In the genomic region with DNA sequence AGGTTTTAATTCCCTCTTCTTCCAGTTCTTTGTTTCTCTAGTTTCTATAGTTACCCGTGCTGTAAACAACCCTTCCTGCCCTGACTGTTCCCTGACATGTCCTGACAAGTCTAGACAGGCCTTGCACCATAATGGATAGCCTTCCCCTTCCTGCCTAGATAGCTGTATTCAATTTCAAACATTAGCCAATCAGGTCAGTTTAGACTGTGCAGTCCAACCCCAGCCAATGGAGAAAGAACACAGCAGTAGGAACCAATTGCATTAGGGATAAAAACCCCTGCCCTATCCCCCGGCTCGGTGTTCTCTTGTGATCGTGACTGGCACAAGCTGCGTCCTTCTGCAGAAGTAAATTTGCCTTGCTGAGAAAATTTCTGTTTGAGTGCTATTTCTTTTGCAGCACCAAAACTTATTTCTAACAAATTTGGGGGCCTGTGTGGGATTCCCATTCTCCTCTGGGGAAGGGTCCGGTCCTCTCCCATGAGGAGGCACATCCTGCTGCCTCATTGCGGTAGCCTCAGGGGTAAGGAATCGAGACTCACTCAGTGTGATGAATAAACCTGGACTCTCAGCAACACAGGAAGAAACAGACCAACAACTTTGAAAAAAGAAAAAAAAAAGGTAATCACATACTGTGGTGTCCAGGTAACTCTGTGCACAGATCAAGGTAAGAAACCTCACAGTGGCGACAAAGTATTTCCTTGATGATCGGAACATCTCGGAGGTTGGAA, we compare ENCODE assay signal across 2 cellular contexts.
TF ChIP-seq lines count a peak whose summit lies in the region.

No MANE protein-coding gene starts in this region.

TF ChIP-seq in HepG2, 621 proteins besides CTCF, POLR2A, EP300 and RAD21:
- peak; percentile 87 for TF ChIP-seq TP53 (CRISPR knock-in tag; conservative IDR thresholded peaks at IDR 0.05)
- TF ChIP-seq SIN3B (IDR thresholded peaks at IDR 0.05; ENCODE audit: low read length), result no peak
- TF ChIP-seq ZNF562 (CRISPR knock-in tag; IDR thresholded peaks at IDR 0.05; ENCODE audit: borderline replicate concordance), result peak; percentile 67; the same call in 1 of the 2 replicates

TF ChIP-seq in endothelial cell of umbilical vein, 7 proteins besides CTCF, POLR2A, EP300 and RAD21:
- TF ChIP-seq FOS (IDR thresholded peaks at IDR 0.05; ENCODE audit: borderline replicate concordance, insufficient read depth, low read length) (no peak), MYC (IDR thresholded peaks at IDR 0.05; ENCODE audit: low read depth, low read length) (no peak), GATA2 (IDR thresholded peaks at IDR 0.05; ENCODE audit: insufficient read depth, insufficient read length, low read depth, low read length) (no peak), EZH2 (IDR thresholded peaks at IDR 0.05; ENCODE audit: borderline replicate concordance, low read depth, low read length, severe bottlenecking) (no peak), JUN (IDR thresholded peaks at IDR 0.05; ENCODE audit: borderline replicate concordance, insufficient read depth, insufficient read length, low read depth) (no peak), POLR2AphosphoS5 (IDR thresholded peaks at IDR 0.05; ENCODE audit: insufficient read depth, low read depth, low read length) (no peak)
- TF ChIP-seq, protein P1, sequence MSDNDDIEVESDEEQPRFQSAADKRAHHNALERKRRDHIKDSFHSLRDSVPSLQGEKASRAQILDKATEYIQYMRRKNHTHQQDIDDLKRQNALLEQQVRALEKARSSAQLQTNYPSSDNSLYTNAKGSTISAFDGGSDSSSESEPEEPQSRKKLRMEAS (IDR thresholded peaks at IDR 0.05; ENCODE audit: insufficient read depth, insufficient read length), result no peak
